ENCODE assay signal across 1 cellular context in genomic region chr2:241577413-241578122, GRCh38.
TF ChIP-seq lines count a peak whose summit lies in the region.

No MANE protein-coding gene starts in this region.

TF ChIP-seq in SK-N-SH treated with all-trans-retinoic acid at 6 μM for 48 hours, 23 proteins besides CTCF, POLR2A, EP300 and RAD21 (continued from another document):
- no peak for TF ChIP-seq TSHZ2 (CRISPR knock-in tag; IDR thresholded peaks at IDR 0.05)
- TF ChIP-seq ZNF70 (CRISPR knock-in tag; IDR thresholded peaks at IDR 0.05), result no peak
- TF ChIP-seq CSRNP3 (CRISPR knock-in tag; IDR thresholded peaks at IDR 0.05), result no peak
- no peak for TF ChIP-seq CSDC2 (CRISPR knock-in tag; IDR thresholded peaks at IDR 0.05)
- TF ChIP-seq ZFP30 (CRISPR knock-in tag; IDR thresholded peaks at IDR 0.05), result no peak
- TF ChIP-seq ZC3H10 (CRISPR knock-in tag; IDR thresholded peaks at IDR 0.05), result no peak
- TF ChIP-seq PPARA (CRISPR knock-in tag; IDR thresholded peaks at IDR 0.05; ENCODE audit: borderline replicate concordance), result no peak
